Comparison of ENCODE assay signal across 21 cellular contexts in the genomic region with DNA sequence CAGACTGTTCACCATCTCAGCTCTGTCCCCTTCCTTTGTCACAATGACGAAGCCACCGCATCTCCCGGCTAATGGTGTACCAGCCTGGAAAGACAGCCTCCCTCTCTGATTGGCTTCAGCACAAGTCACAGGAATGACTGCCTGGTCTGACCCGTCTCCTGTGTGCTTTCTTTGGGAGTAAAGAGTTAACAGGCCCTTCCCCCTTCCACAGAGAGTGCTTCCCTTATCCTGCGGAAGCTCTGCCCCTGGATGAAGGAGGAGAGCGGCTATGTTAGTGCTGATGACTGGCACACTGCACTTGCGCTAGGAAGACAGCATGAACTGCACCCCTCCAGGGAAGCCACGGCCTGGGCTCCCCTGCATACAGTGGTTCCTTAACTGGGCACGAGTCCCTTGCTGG. TPM values are rescaled to one million over a fixed set of nuclear protein-coding genes. Genes with fewer than 3 reads are reported as not detected.
"Had no signal": no experiment of that assay in that cellular context is flagged by ENCODE, and none has a peak within 500 bp of the region (broad histone marks: within the 10 kb centered on the region; RNA-seq: fewer than 3 reads in every experiment).

No MANE protein-coding gene starts in this region.

- DNase-seq: activated CD4-positive, alpha-beta T cell treated with anti-CD3 and anti-CD28 coated beads, Interleukin-2, amount 50 U/mL, for 1 hour; activated CD4-positive, CD25-positive, alpha-beta regulatory T cell treated with anti-CD3 and anti-CD28 coated beads, Interleukin-2, amount 50 U/mL, for 72 hours; activated CD8-positive, alpha-beta memory T cell treated with anti-CD3 and anti-CD28 coated beads for 24 hours; activated CD8-positive, alpha-beta memory T cell treated with anti-CD3 and anti-CD28 coated beads, Interleukin-2, amount 50 U/mL, for 48 hours; activated effector memory CD4-positive, alpha-beta T cell treated with Interleukin-2 at 50 U/mL for 16 hours; activated T-cell treated with anti-CD3 and anti-CD28 coated beads, Interleukin-2, amount 50 U/mL, for 48 hours; effector memory CD8-positive, alpha-beta T cell; foreskin fibroblast; ovary; stimulated activated CD4-positive, alpha-beta T cell treated with anti-CD3 and anti-CD28 coated beads, Interleukin-4, amount 100 ng/mL, for 4 hours; stimulated activated naive CD4-positive, alpha-beta T cell had no signal

- H3K27me3 ChIP-seq: ascending aorta, breast epithelium, ovary, right lobe of liver had no signal

- ATAC-seq: effector memory CD8-positive, alpha-beta T cell had no signal

- H3K36me3 ChIP-seq: breast epithelium, ovary had no signal

- H3K9me3 Mint-ChIP-seq: activated naive CD4-positive, alpha-beta T cell treated with anti-CD3 and anti-CD28 coated beads, Interleukin-2, amount 50 U/mL, for 24 hours; effector memory CD8-positive, alpha-beta T cell; T-helper 1 cell treated with Interleukin-12 subunit alpha and Interleukin-12 subunit beta and Interleukin-4 antibody, amounts not matched to agents 30 μg/mL and 1 μg/mL, for 36 hours had no signal

- H3K9me3 ChIP-seq: ascending aorta, breast epithelium, ovary, right lobe of liver had no signal

- H3K4me1 ChIP-seq: ascending aorta, breast epithelium, right lobe of liver had no signal

- H3K4me1 Mint-ChIP-seq: activated naive CD4-positive, alpha-beta T cell treated with anti-CD3 and anti-CD28 coated beads, Interleukin-2, amount 50 U/mL, for 24 hours had no signal

- H3K4me3 ChIP-seq: ascending aorta, breast epithelium, lung, ovary, right lobe of liver had no signal

- H3K27me3 Mint-ChIP-seq: activated naive CD4-positive, alpha-beta T cell treated with anti-CD3 and anti-CD28 coated beads, Interleukin-2, amount 50 U/mL, for 24 hours; effector memory CD8-positive, alpha-beta T cell had no signal

- H3K27ac ChIP-seq: ascending aorta, breast epithelium, epithelial cell of prostate, ovary, right lobe of liver had no signal

- H3K4me3 Mint-ChIP-seq: activated naive CD4-positive, alpha-beta T cell treated with anti-CD3 and anti-CD28 coated beads, Interleukin-2, amount 50 U/mL, for 24 hours; effector memory CD8-positive, alpha-beta T cell; T-helper 1 cell treated with Interleukin-12 subunit alpha and Interleukin-12 subunit beta and Interleukin-4 antibody, amounts not matched to agents 30 μg/mL and 1 μg/mL, for 36 hours had no signal

- H3K27ac Mint-ChIP-seq: activated naive CD4-positive, alpha-beta T cell treated with anti-CD3 and anti-CD28 coated beads, Interleukin-2, amount 50 U/mL, for 24 hours; effector memory CD8-positive, alpha-beta T cell; T-helper 1 cell treated with Interleukin-12 subunit alpha and Interleukin-12 subunit beta and Interleukin-4 antibody, amounts not matched to agents 30 μg/mL and 1 μg/mL, for 36 hours had no signal

RNA-seq across cellular contexts. Expression of a gene that starts 41.6 kb away (rescaled TPM):
- total RNA-seq: ascending aorta, breast epithelium, glomerular endothelial cell, mononuclear cell, right lobe of liver had no signal
- polyA plus RNA-seq: ovary, urinary bladder had no signal
